Comparison of ENCODE assay signal across 8 cellular contexts in the genomic region with DNA sequence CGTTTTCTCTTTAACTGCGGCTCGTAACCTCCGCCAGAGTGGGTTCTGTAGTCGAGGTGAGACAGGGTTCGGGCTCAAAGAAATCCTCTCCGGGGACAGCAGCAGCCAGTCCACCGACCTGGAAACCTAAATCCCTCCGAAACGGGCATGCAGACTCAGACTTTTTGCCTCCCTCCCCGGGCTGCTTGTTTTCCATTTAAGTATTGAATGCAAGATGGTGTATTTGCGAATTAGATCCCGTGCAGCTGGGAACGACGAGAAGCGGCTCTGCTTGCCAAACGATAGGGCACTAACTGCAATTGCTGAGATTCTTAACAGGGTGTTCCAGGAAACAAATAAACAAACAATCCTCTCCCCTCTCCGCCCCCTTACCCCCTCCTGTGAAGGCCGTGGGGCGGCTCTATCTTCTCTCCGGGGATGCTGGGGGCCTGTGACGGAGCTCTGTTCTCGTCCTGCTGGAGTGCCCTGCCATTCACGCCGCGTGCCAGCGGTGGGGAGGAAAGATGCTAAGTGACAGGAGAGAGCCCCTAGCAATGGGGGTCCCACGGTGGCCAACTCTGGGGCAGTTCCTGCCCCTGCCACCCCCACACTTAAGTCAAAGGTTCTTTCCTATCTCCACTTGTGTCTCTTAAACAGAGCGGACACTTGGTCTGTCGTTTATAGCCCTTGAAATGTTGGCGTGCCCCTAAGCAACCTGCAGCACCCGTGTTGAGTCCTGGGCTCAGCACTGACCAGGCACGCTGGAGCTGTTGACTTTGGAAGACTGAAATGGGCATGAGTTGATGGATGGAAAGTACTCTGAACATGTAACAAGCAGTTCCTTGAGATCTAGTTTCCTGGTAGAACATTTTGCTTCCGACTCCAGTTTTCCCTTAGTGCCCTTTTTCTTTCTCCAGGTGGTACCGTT. TPM values are rescaled to one million over a fixed set of nuclear protein-coding genes. Genes with fewer than 3 reads are reported as not detected.
A peak's percentile ranks its signal among the peaks of the same experiment; 100 is the strongest.
DNase-seq lines count a peak whose midpoint lies in the region; ATAC-seq and TF ChIP-seq lines count a peak whose summit lies in the region.

No MANE protein-coding gene starts in this region.

- CTCF ChIA-PET in CD8-positive, alpha-beta memory T cell (lab: Charles Lee), result no interaction called here

- peaks cover 34 to 41% (median 39%) of the 10 kb centered on the region in 3 donors for H3K4me1 Mint-ChIP-seq in CD8-positive, alpha-beta memory T cell
- H3K4me1 Mint-ChIP-seq in stimulated activated effector memory CD8-positive, alpha-beta T cell treated with anti-CD3 and anti-CD28 coated beads, Interleukin-12 subunit alpha, Interleukin-12 subunit beta, amount 100 ng/mL, for 72 hours, result peaks cover 49% of the 10 kb centered on the region

- H3K9me3 ChIP-seq in CD8-positive, alpha-beta memory T cell (ENCODE audit: low read length), result no peaks in the 10 kb centered on the region
- H3K9me3 ChIP-seq in HUES64 (ENCODE audit: insufficient read depth, low read depth, low read length), result no peaks in the 10 kb centered on the region

- peak overlapping the region; percentile 59 for H3K9ac ChIP-seq in HUES64 (ENCODE audit: low read depth, low read length)

- POLR2A ChIA-PET in CD8-positive, alpha-beta memory T cell (lab: Charles Lee), result no interaction called here

- peak in 1 of 5 donors; percentile 18 for DNase-seq in CD8-positive, alpha-beta memory T cell
- DNase-seq in astrocyte of the cerebellum (ENCODE audit: low read depth), result no peak
- peak; percentile 43 for DNase-seq in iPS-NIHi7 (ENCODE audit: extremely low spot score)
- DNase-seq in stimulated activated effector memory CD8-positive, alpha-beta T cell treated with anti-CD3 and anti-CD28 coated beads, Interleukin-12 subunit alpha, Interleukin-12 subunit beta, amount 100 ng/mL, for 72 hours (ENCODE audit: low spot score in 2 of 2), result no peak
- DNase-seq in GF-D8 (lab: John Stamatoyannopoulos, UW), result no peak
- DNase-seq in NCI-H2029 (lab: John Stamatoyannopoulos, UW), result no peak

- peaks cover 0 to 1% (median 0%) of the 10 kb centered on the region in 3 donors for H3K36me3 Mint-ChIP-seq in CD8-positive, alpha-beta memory T cell
- H3K36me3 Mint-ChIP-seq in stimulated activated effector memory CD8-positive, alpha-beta T cell treated with anti-CD3 and anti-CD28 coated beads, Interleukin-12 subunit alpha, Interleukin-12 subunit beta, amount 100 ng/mL, for 72 hours, result peaks cover 28% of the 10 kb centered on the region

- in situ Hi-C loops in astrocyte of the cerebellum (cut with HindIII; ENCODE audit: low sequenced_read_pairs), result no loop called here

- H3K4me1 ChIP-seq in CD8-positive, alpha-beta memory T cell (ENCODE audit: insufficient read depth, low read length), result peaks cover 33% of the 10 kb centered on the region
- peaks cover 21% of the 10 kb centered on the region for H3K4me1 ChIP-seq in HUES64 (ENCODE audit: insufficient read depth, low read length)

- WGBS in HUES64, result 4% methylated on average over 35 of the region's 35 CpGs

- no peaks in the 10 kb centered on the region for H3K36me3 ChIP-seq in CD8-positive, alpha-beta memory T cell (ENCODE audit: insufficient read depth, low read length)
- H3K36me3 ChIP-seq in HUES64 (ENCODE audit: insufficient read depth, low read length), result peaks cover 2% of the 10 kb centered on the region; the same call in 1 of the 2 replicates

- no peak overlapping the region for H3K27ac ChIP-seq in CD8-positive, alpha-beta memory T cell (ENCODE audit: low read depth, low read length)
- peak overlapping the region; percentile 10; the same call in 1 of the 2 replicates for H3K27ac ChIP-seq in HUES64 (ENCODE audit: low read depth, low read length)

- TF ChIP-seq CTCF in astrocyte of the cerebellum (IDR thresholded peaks at IDR 0.05; ENCODE audit: low read depth, low read length, missing control alignments), result no peak

- ATAC-seq in stimulated activated effector memory CD8-positive, alpha-beta T cell treated with anti-CD3 and anti-CD28 coated beads, Interleukin-12 subunit alpha, Interleukin-12 subunit beta, amount 100 ng/mL, for 72 hours, result no peak
- no peak for ATAC-seq in HG03354 (IDR thresholded peaks at IDR 0.05; ENCODE audit: poor library complexity, severe bottlenecking, unreplicated experiment)

- H3K9me3 Mint-ChIP-seq in CD8-positive, alpha-beta memory T cell, result no peaks in the 10 kb centered on the region
- no peaks in the 10 kb centered on the region for H3K9me3 Mint-ChIP-seq in stimulated activated effector memory CD8-positive, alpha-beta T cell treated with anti-CD3 and anti-CD28 coated beads, Interleukin-12 subunit alpha, Interleukin-12 subunit beta, amount 100 ng/mL, for 72 hours

- H3K27me3 Mint-ChIP-seq in CD8-positive, alpha-beta memory T cell, result peaks cover 74 to 91% of the 10 kb centered on the region in 2 donors

- H3K27me3 ChIP-seq in CD8-positive, alpha-beta memory T cell (ENCODE audit: insufficient read depth, low read length, poor library complexity, severe bottlenecking), result peaks cover 61% of the 10 kb centered on the region
- peaks cover 81% of the 10 kb centered on the region for H3K27me3 ChIP-seq in HUES64 (ENCODE audit: insufficient read depth, low read length)

- H3K27ac Mint-ChIP-seq in CD8-positive, alpha-beta memory T cell, result peak overlapping the region in 3 of 8 donors; percentile 6 to 39 (median 20)
- H3K27ac Mint-ChIP-seq in stimulated activated effector memory CD8-positive, alpha-beta T cell treated with anti-CD3 and anti-CD28 coated beads, Interleukin-12 subunit alpha, Interleukin-12 subunit beta, amount 100 ng/mL, for 72 hours, result peak overlapping the region; percentile 75

- H3K4me3 ChIP-seq in CD8-positive, alpha-beta memory T cell (ENCODE audit: low read length), result peak overlapping the region; percentile 80
- H3K4me3 ChIP-seq in HUES64 (ENCODE audit: low read length) (peak overlapping the region; percentile 79), astrocyte of the cerebellum (ENCODE audit: low read depth, low read length) (peak overlapping the region; percentile 48)

- peak overlapping the region; percentile 84 to 96 (median 92) for H3K4me3 Mint-ChIP-seq in CD8-positive, alpha-beta memory T cell
- peak overlapping the region; percentile 82 for H3K4me3 Mint-ChIP-seq in stimulated activated effector memory CD8-positive, alpha-beta T cell treated with anti-CD3 and anti-CD28 coated beads, Interleukin-12 subunit alpha, Interleukin-12 subunit beta, amount 100 ng/mL, for 72 hours

RNA-seq across cellular contexts. Expression of a gene that starts 1.3 kb away (rescaled TPM):
- total RNA-seq in CD8-positive, alpha-beta memory T cell, result 1 to 10 TPM; 1.0 to 1.3 TPM
- polyA plus RNA-seq in CD8-positive, alpha-beta memory T cell, result not detected
- polyA plus RNA-seq in HUES64 (2013, experiment 1 of 2), result 30.4 TPM
- 41.0 TPM for polyA plus RNA-seq in HUES64 (2013, experiment 2 of 2)
